Comparison of ENCODE assay signal across 18 cellular contexts in the genomic region with DNA sequence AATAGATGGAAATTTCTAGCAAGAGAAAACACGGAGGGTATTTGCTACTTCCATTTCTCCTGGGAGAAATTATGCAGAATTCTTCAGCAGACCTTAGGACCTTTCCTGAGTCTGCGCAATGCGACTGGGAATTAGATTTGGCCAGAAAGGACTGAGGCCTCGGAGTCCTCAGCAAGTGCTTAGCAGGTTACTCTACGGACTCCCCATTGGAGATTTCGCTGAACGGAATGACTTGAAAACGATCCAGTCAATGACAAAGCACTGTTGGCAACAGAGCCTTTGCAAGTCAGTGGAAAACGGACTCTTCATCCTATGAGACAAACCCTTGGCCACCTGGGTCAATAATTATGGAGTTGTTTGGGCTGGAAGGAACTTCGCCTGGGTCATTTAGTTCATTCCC.
A peak's percentile ranks its signal among the peaks of the same experiment; 100 is the strongest.
DNase-seq lines count a peak whose midpoint lies in the region; ATAC-seq and TF ChIP-seq lines count a peak whose summit lies in the region.
"Had no signal": no experiment of that assay in that cellular context is flagged by ENCODE, and none has a peak within 500 bp of the region (broad histone marks: within the 10 kb centered on the region; RNA-seq: fewer than 3 reads in every experiment).

No MANE protein-coding gene starts in this region.

- no peak overlapping the region for H3K4ac ChIP-seq in mesendoderm (ENCODE audit: low read depth, low read length)

- no peaks in the 10 kb centered on the region for H3K79me1 ChIP-seq in mesendoderm (ENCODE audit: low read length)

- no peak overlapping the region for H4K5ac ChIP-seq in mesendoderm (ENCODE audit: low read length)

- H3K36me3 ChIP-seq in esophagus muscularis mucosa (no peaks in the 10 kb centered on the region), mesendoderm (ENCODE audit: control insufficient read depth, insufficient read depth, low read length) (no peaks in the 10 kb centered on the region), testis (ENCODE audit: low read depth, missing control alignments) (no peaks in the 10 kb centered on the region)
- H3K36me3 ChIP-seq: BE2C, BLaER1 had no signal

- no peak for TF ChIP-seq CTCF in esophagus muscularis mucosa (IDR thresholded peaks at IDR 0.05)
- TF ChIP-seq CTCF in nephron progenitor cell (IDR thresholded peaks at IDR 0.05), result no peak
- no peak for TF ChIP-seq CTCF in testis (IDR thresholded peaks at IDR 0.05)

- peaks cover 10% of the 10 kb centered on the region for H3K36me3 Mint-ChIP-seq in nephron progenitor cell (ENCODE audit: low read depth)
- no peaks in the 10 kb centered on the region for H3K36me3 Mint-ChIP-seq in effector memory CD8-positive, alpha-beta T cell (ENCODE audit: insufficient read depth)
- no peaks in the 10 kb centered on the region for H3K36me3 Mint-ChIP-seq in activated T-helper 2 cell treated with anti-CD3 and anti-CD28 coated beads, Interferon-gamma antibody, Interleukin-2, Interleukin-4, amounts not matched to agents 10 μg/mL and 5 μg/mL and 100 μg/mL, durations not matched to agents 14 hours and 24 hours and 36 hours (ENCODE audit: low read depth)
- H3K36me3 Mint-ChIP-seq: CD14-positive monocyte; CD4-positive, alpha-beta memory T cell; CD4-positive, CD25-positive, alpha-beta regulatory T cell had no signal

- no peak overlapping the region for H3K56ac ChIP-seq in mesendoderm (ENCODE audit: low read length)

- H3K4me3 ChIP-seq in esophagus muscularis mucosa, result no peak overlapping the region
- no peak overlapping the region for H3K4me3 ChIP-seq in mesendoderm (ENCODE audit: low read length)
- no peak overlapping the region for H3K4me3 ChIP-seq in testis
- H3K4me3 ChIP-seq: BLaER1 had no signal

- TF ChIP-seq POLR2A in esophagus muscularis mucosa (IDR thresholded peaks at IDR 0.05; ENCODE audit: low read depth) (no peak), testis (IDR thresholded peaks at IDR 0.05) (no peak)

- H3K9me3 ChIP-seq in esophagus muscularis mucosa, result no peaks in the 10 kb centered on the region
- no peaks in the 10 kb centered on the region for H3K9me3 ChIP-seq in testis
- H3K9me3 ChIP-seq: BE2C, BLaER1, Caco-2 had no signal

- no peak overlapping the region for H3K4me3 Mint-ChIP-seq in nephron progenitor cell
- H3K4me3 Mint-ChIP-seq in effector memory CD8-positive, alpha-beta T cell, result no peak overlapping the region
- H3K4me3 Mint-ChIP-seq in activated T-helper 2 cell treated with anti-CD3 and anti-CD28 coated beads, Interferon-gamma antibody, Interleukin-2, Interleukin-4, amounts not matched to agents 10 μg/mL and 5 μg/mL and 100 μg/mL, durations not matched to agents 14 hours and 24 hours and 36 hours (ENCODE audit: low read depth), result no peak overlapping the region
- H3K4me3 Mint-ChIP-seq: CD14-positive monocyte; CD4-positive, alpha-beta memory T cell; CD4-positive, CD25-positive, alpha-beta regulatory T cell had no signal

- no peak for ATAC-seq in HG03439 (IDR thresholded peaks at IDR 0.05; ENCODE audit: unreplicated experiment)
- no peak for ATAC-seq in effector memory CD8-positive, alpha-beta T cell (replicated peaks)

- H2BK120ac ChIP-seq in mesendoderm (ENCODE audit: low read depth, low read length), result no peak overlapping the region

- H3K9me3 Mint-ChIP-seq in nephron progenitor cell, result peaks cover 19% of the 10 kb centered on the region
- no peaks in the 10 kb centered on the region for H3K9me3 Mint-ChIP-seq in effector memory CD8-positive, alpha-beta T cell
- no peaks in the 10 kb centered on the region for H3K9me3 Mint-ChIP-seq in activated T-helper 2 cell treated with anti-CD3 and anti-CD28 coated beads, Interferon-gamma antibody, Interleukin-2, Interleukin-4, amounts not matched to agents 10 μg/mL and 5 μg/mL and 100 μg/mL, durations not matched to agents 14 hours and 24 hours and 36 hours

- no peak overlapping the region for H4K8ac ChIP-seq in mesendoderm (ENCODE audit: low read depth, low read length)

- H2BK15ac ChIP-seq in mesendoderm (replicated peaks; ENCODE audit: low read depth), result no peak overlapping the region

- H3K4me1 ChIP-seq in esophagus muscularis mucosa, result no peaks in the 10 kb centered on the region
- H3K4me1 ChIP-seq in mesendoderm (ENCODE audit: control insufficient read depth, low read depth, low read length), result peaks cover 2% of the 10 kb centered on the region
- no peaks in the 10 kb centered on the region for H3K4me1 ChIP-seq in testis
- H3K4me1 ChIP-seq: BLaER1, Caco-2 had no signal

- no peak overlapping the region for H2BK5ac ChIP-seq in mesendoderm (ENCODE audit: low read length)

- H3K27me3 Mint-ChIP-seq in nephron progenitor cell (ENCODE audit: low read depth, poor library complexity), result peaks cover 6% of the 10 kb centered on the region
- H3K27me3 Mint-ChIP-seq in effector memory CD8-positive, alpha-beta T cell, result peaks cover 38 to 40% of the 10 kb centered on the region in 2 donors
- peaks cover 2% of the 10 kb centered on the region for H3K27me3 Mint-ChIP-seq in activated T-helper 2 cell treated with anti-CD3 and anti-CD28 coated beads, Interferon-gamma antibody, Interleukin-2, Interleukin-4, amounts not matched to agents 10 μg/mL and 5 μg/mL and 100 μg/mL, durations not matched to agents 14 hours and 24 hours and 36 hours (ENCODE audit: low read depth)

- peak overlapping the region; percentile 20 for H3K18ac ChIP-seq in mesendoderm (ENCODE audit: low read length)

- peak overlapping the region; percentile 69 for H3K27ac Mint-ChIP-seq in nephron progenitor cell
- H3K27ac Mint-ChIP-seq in effector memory CD8-positive, alpha-beta T cell, result no peak overlapping the region
- H3K27ac Mint-ChIP-seq in activated T-helper 2 cell treated with anti-CD3 and anti-CD28 coated beads, Interferon-gamma antibody, Interleukin-2, Interleukin-4, amounts not matched to agents 10 μg/mL and 5 μg/mL and 100 μg/mL, durations not matched to agents 14 hours and 24 hours and 36 hours, result no peak overlapping the region
- H3K27ac Mint-ChIP-seq: CD4-positive, alpha-beta memory T cell; CD4-positive, CD25-positive, alpha-beta regulatory T cell had no signal

- H3K4me1 Mint-ChIP-seq in nephron progenitor cell, result peaks cover 51% of the 10 kb centered on the region
- H3K4me1 Mint-ChIP-seq in effector memory CD8-positive, alpha-beta T cell (ENCODE audit: low read depth in 2 of 2), result no peaks in the 10 kb centered on the region
- H3K4me1 Mint-ChIP-seq in activated T-helper 2 cell treated with anti-CD3 and anti-CD28 coated beads, Interferon-gamma antibody, Interleukin-2, Interleukin-4, amounts not matched to agents 10 μg/mL and 5 μg/mL and 100 μg/mL, durations not matched to agents 14 hours and 24 hours and 36 hours (ENCODE audit: low read depth), result no peaks in the 10 kb centered on the region
- H3K4me1 Mint-ChIP-seq: CD14-positive monocyte; CD4-positive, CD25-positive, alpha-beta regulatory T cell had no signal

- DNase-seq in esophagus muscularis mucosa (ENCODE audit: extremely low spot score) (peak; percentile 39), mesendoderm (no peak), nephron progenitor cell (no peak), testis (peak; percentile 43)
- DNase-seq in effector memory CD8-positive, alpha-beta T cell, result no peak
- DNase-seq in activated T-helper 2 cell treated with anti-CD3 and anti-CD28 coated beads, Interferon-gamma antibody, Interleukin-2, Interleukin-4, amounts not matched to agents 10 μg/mL and 5 μg/mL and 100 μg/mL, durations not matched to agents 14 hours and 24 hours and 36 hours (ENCODE audit: low spot score), result no peak
- DNase-seq: 8988T; ACHN; BE2C; C1 segment of cervical spinal cord; Caco-2; Calu3; CD4-positive, alpha-beta memory T cell; CD4-positive, CD25-positive, alpha-beta regulatory T cell; GF-D8 had no signal

- H3K27me3 ChIP-seq in esophagus muscularis mucosa (peaks cover 0 to 39% (median 0%) of the 10 kb centered on the region in 4 donors), mesendoderm (ENCODE audit: insufficient read depth, low read length, poor library complexity) (no peaks in the 10 kb centered on the region), testis (no peaks in the 10 kb centered on the region)
- H3K27me3 ChIP-seq: BE2C, BLaER1 had no signal

- no peak overlapping the region for H3K9ac ChIP-seq in mesendoderm (ENCODE audit: low read length)
- H3K9ac ChIP-seq: BLaER1 had no signal

- no peak overlapping the region for H2AK5ac ChIP-seq in mesendoderm (ENCODE audit: low read length)

- H3K4me2 ChIP-seq in mesendoderm (ENCODE audit: low read length), result no peak overlapping the region
- H3K4me2 ChIP-seq: BLaER1 had no signal

- 80% methylated on average over 10 of the region's 10 CpGs for WGBS in esophagus muscularis mucosa
- no CpG with 5 or more reads among the region's 10 CpGs for WGBS in mesendoderm (ENCODE audit: extremely low coverage, insufficient coverage, low lambda C conversion rate)
- 24 to 52% methylated on average over 10 of the region's 10 CpGs for WGBS in testis, 2 donors

- H3K23ac ChIP-seq in mesendoderm (ENCODE audit: low read length), result no peak overlapping the region

- H3K27ac ChIP-seq in esophagus muscularis mucosa (replicated peaks in 1 of 4) (no peak overlapping the region), mesendoderm (ENCODE audit: low read depth, low read length) (no peak overlapping the region), testis (no peak overlapping the region)
- H3K27ac ChIP-seq: BLaER1 had no signal

- no peak for TF ChIP-seq EP300 in esophagus muscularis mucosa (IDR thresholded peaks at IDR 0.05)

- H3K79me2 ChIP-seq in mesendoderm (ENCODE audit: control insufficient read depth, insufficient read depth, low read length), result no peaks in the 10 kb centered on the region

- intact Hi-C loops in esophagus muscularis mucosa (cut with DNase I) (no loop called here), testis (cut with DNase I; ENCODE audit: low total_unique reads) (no loop called here)
- intact Hi-C loops in activated T-helper 2 cell treated with anti-CD3 and anti-CD28 coated beads, Interferon-gamma antibody, Interleukin-2, Interleukin-4, amounts not matched to agents 10 μg/mL and 5 μg/mL and 100 μg/mL, durations not matched to agents 14 hours and 24 hours and 36 hours (cut with micrococcal nuclease), result no loop called here

Comparison
In these comparisons a context has a peak if more than half of its experiments do, and no peak if none do; other contexts are left out.
1. DNase-seq: peak in esophagus muscularis mucosa (single experiment) and testis (single experiment); none in mesendoderm (single experiment), nephron progenitor cell (single experiment), effector memory CD8-positive, alpha-beta T cell (0 of 3) and activated T-helper 2 cell treated with anti-CD3 and anti-CD28 coated beads, Interferon-gamma antibody, Interleukin-2, Interleukin-4, amounts not matched to agents 10 μg/mL and 5 μg/mL and 100 μg/mL, durations not matched to agents 14 hours and 24 hours and 36 hours (single experiment).